10 cellular contexts compared by ENCODE assay signal in genomic region chr19:10516671-10517286, GRCh38. TPM values are rescaled to one million over a fixed set of nuclear protein-coding genes. Genes with fewer than 3 reads are reported as not detected.
DNase-seq lines count a peak whose midpoint lies in the region; ATAC-seq and TF ChIP-seq lines count a peak whose summit lies in the region.
"Had no signal": no experiment of that assay in that cellular context is flagged by ENCODE, and none has a peak within 500 bp of the region (broad histone marks: within the 10 kb centered on the region; RNA-seq: fewer than 3 reads in every experiment).

No MANE protein-coding gene starts in this region.

- H3K4me3 ChIP-seq in iPS-18a (ENCODE audit: low read length) (peak overlapping the region; percentile 44), tibial artery (peak overlapping the region; percentile 35 to 42)

- DNase-seq in activated T-cell treated with anti-CD3 and anti-CD28 coated beads, Interleukin-2, amount 50 U/mL, for 72 hours: no peak
- no peak for DNase-seq in activated T-cell treated with anti-CD3 and anti-CD28 coated beads, Interleukin-2, amount 50 U/mL, for 48 hours
- DNase-seq in activated CD4-positive, alpha-beta memory T cell treated with anti-CD3 and anti-CD28 coated beads, Interleukin-2, amount 10 ng/mL, durations not matched to agents 7 days and 5 days: no peak
- DNase-seq in tibial artery: no peak
- no peak for DNase-seq in NCI-H446 (lab: John Stamatoyannopoulos, UW)
- no peak for DNase-seq in DMS 273 (lab: John Stamatoyannopoulos, UW; ENCODE audit: unreplicated experiment)
- no peak for DNase-seq in T1000 (lab: John Stamatoyannopoulos, UW)
- DNase-seq: NCI-H1930 had no signal

- H3K36me3 ChIP-seq in iPS-18a (ENCODE audit: control insufficient read depth, low read depth, low read length): no peaks in the 10 kb centered on the region
- no peaks in the 10 kb centered on the region for H3K36me3 ChIP-seq in tibial artery

- ATAC-seq in activated T-cell treated with anti-CD3 and anti-CD28 coated beads, Interleukin-2, amount 50 U/mL, for 72 hours (replicated peaks in 1 of 2): no peak

- H3K9me3 Mint-ChIP-seq in activated T-cell treated with anti-CD3 and anti-CD28 coated beads, Interleukin-2, amount 50 U/mL, for 72 hours: no peaks in the 10 kb centered on the region
- no peaks in the 10 kb centered on the region for H3K9me3 Mint-ChIP-seq in activated CD4-positive, alpha-beta memory T cell treated with anti-CD3 and anti-CD28 coated beads, Interleukin-2, amount 10 ng/mL, durations not matched to agents 7 days and 5 days

- H3K27ac ChIP-seq in iPS-18a (ENCODE audit: low read length) (no peak overlapping the region), tibial artery (no peak overlapping the region)

- H3K27me3 Mint-ChIP-seq in activated T-cell treated with anti-CD3 and anti-CD28 coated beads, Interleukin-2, amount 50 U/mL, for 72 hours (ENCODE audit: low read depth): peaks cover 60% of the 10 kb centered on the region
- peaks cover 68% of the 10 kb centered on the region for H3K27me3 Mint-ChIP-seq in activated CD4-positive, alpha-beta memory T cell treated with anti-CD3 and anti-CD28 coated beads, Interleukin-2, amount 10 ng/mL, durations not matched to agents 7 days and 5 days

- TF ChIP-seq CTCF in tibial artery (IDR thresholded peaks at IDR 0.05): no peak

- H3K27ac Mint-ChIP-seq in activated T-cell treated with anti-CD3 and anti-CD28 coated beads, Interleukin-2, amount 50 U/mL, for 72 hours: no peak overlapping the region
- no peak overlapping the region for H3K27ac Mint-ChIP-seq in activated CD4-positive, alpha-beta memory T cell treated with anti-CD3 and anti-CD28 coated beads, Interleukin-2, amount 10 ng/mL, durations not matched to agents 7 days and 5 days

- H3K4me3 Mint-ChIP-seq in activated T-cell treated with anti-CD3 and anti-CD28 coated beads, Interleukin-2, amount 50 U/mL, for 72 hours: peak overlapping the region; percentile 61 to 68
- H3K4me3 Mint-ChIP-seq in activated CD4-positive, alpha-beta memory T cell treated with anti-CD3 and anti-CD28 coated beads, Interleukin-2, amount 10 ng/mL, durations not matched to agents 7 days and 5 days: peak overlapping the region; percentile 54

- intact Hi-C loops in tibial artery (cut with DNase I; ENCODE audit: low total_unique reads): no loop called here

- POLR2A ChIA-PET in activated CD4-positive, alpha-beta memory T cell treated with anti-CD3 and anti-CD28 coated beads, Interleukin-2, amount 10 ng/mL, durations not matched to agents 7 days and 5 days (lab: Charles Lee): interaction anchor here (0.6 to 1.4 kb wide), 3 partner anchors 37 to 95 kb away, joined by 3 to 6 read pairs (median 4); no protein-coding TSS in a partner anchor

- H3K36me3 Mint-ChIP-seq in activated T-cell treated with anti-CD3 and anti-CD28 coated beads, Interleukin-2, amount 50 U/mL, for 72 hours (ENCODE audit: insufficient read depth in 2 of 2): no peaks in the 10 kb centered on the region
- H3K36me3 Mint-ChIP-seq in activated CD4-positive, alpha-beta memory T cell treated with anti-CD3 and anti-CD28 coated beads, Interleukin-2, amount 10 ng/mL, durations not matched to agents 7 days and 5 days (ENCODE audit: low read depth): no peaks in the 10 kb centered on the region

- H3K4me1 Mint-ChIP-seq in activated T-cell treated with anti-CD3 and anti-CD28 coated beads, Interleukin-2, amount 50 U/mL, for 72 hours (ENCODE audit: low read depth): peaks cover 31% of the 10 kb centered on the region
- H3K4me1 Mint-ChIP-seq in activated CD4-positive, alpha-beta memory T cell treated with anti-CD3 and anti-CD28 coated beads, Interleukin-2, amount 10 ng/mL, durations not matched to agents 7 days and 5 days: peaks cover 32% of the 10 kb centered on the region

- CTCF ChIA-PET in activated CD4-positive, alpha-beta memory T cell treated with anti-CD3 and anti-CD28 coated beads, Interleukin-2, amount 10 ng/mL, durations not matched to agents 7 days and 5 days (lab: Charles Lee): interaction anchor here (1.0 to 1.1 kb wide), 3 partner anchors 13 to 65 kb away, joined by 3 to 4 read pairs (median 4); partner anchors contain the start of gene KRI1

- no peak overlapping the region for H3K9ac ChIP-seq in iPS-18a (ENCODE audit: low read length)

- H3K9me3 ChIP-seq in iPS-18a (ENCODE audit: control insufficient read depth, low read depth, low read length) (no peaks in the 10 kb centered on the region), tibial artery (no peaks in the 10 kb centered on the region)

- H3K4me1 ChIP-seq in iPS-18a (ENCODE audit: control insufficient read depth, low read depth, low read length): peaks cover 14% of the 10 kb centered on the region
- H3K4me1 ChIP-seq in tibial artery: peaks cover 0 to 26% (median 15%) of the 10 kb centered on the region in 4 donors

- H3K27me3 ChIP-seq in iPS-18a (ENCODE audit: control insufficient read depth, insufficient read depth, low read length) (peaks cover 76% of the 10 kb centered on the region), tibial artery (peaks cover 0 to 47% of the 10 kb centered on the region in 2 donors)

RNA-seq across cellular contexts. Expression of gene S1PR5, which starts 0.5 kb away (rescaled TPM):
- 1 to 10 TPM in 1 of 2 donors, under 1 TPM in 1; 0.19 to 1.8 TPM for total RNA-seq in activated T-cell treated with anti-CD3 and anti-CD28 coated beads, Interleukin-2, amount 50 U/mL, for 72 hours
- under 1 TPM; 0.63 to 0.68 TPM for total RNA-seq in activated CD4-positive, alpha-beta memory T cell treated with anti-CD3 and anti-CD28 coated beads, Interleukin-2, amount 10 ng/mL, durations not matched to agents 7 days and 5 days
- total RNA-seq: dermis microvascular lymphatic vessel endothelial cell had no signal

RNA-seq across cellular contexts. Expression of gene KEAP1, which starts 13.6 kb away (rescaled TPM):
- 10 to 100 TPM; 65.2 to 70.7 TPM for total RNA-seq in activated T-cell treated with anti-CD3 and anti-CD28 coated beads, Interleukin-2, amount 50 U/mL, for 72 hours
- 100 to 1,000 TPM in 1 of 2 experiments, 10 to 100 TPM in 1; 97.1 to 103 TPM for total RNA-seq in activated CD4-positive, alpha-beta memory T cell treated with anti-CD3 and anti-CD28 coated beads, Interleukin-2, amount 10 ng/mL, durations not matched to agents 7 days and 5 days

RNA-seq across cellular contexts. Expression of gene ATG4D, which starts 26.9 kb away (rescaled TPM):
- 10 to 100 TPM; 35.4 to 37.0 TPM for total RNA-seq in activated T-cell treated with anti-CD3 and anti-CD28 coated beads, Interleukin-2, amount 50 U/mL, for 72 hours
- 10 to 100 TPM; 38.1 to 39.2 TPM for total RNA-seq in activated CD4-positive, alpha-beta memory T cell treated with anti-CD3 and anti-CD28 coated beads, Interleukin-2, amount 10 ng/mL, durations not matched to agents 7 days and 5 days

RNA-seq across cellular contexts. Expression of gene KRI1, which starts 49.0 kb away (rescaled TPM):
- 10 to 100 TPM; 48.4 to 61.7 TPM for total RNA-seq in activated T-cell treated with anti-CD3 and anti-CD28 coated beads, Interleukin-2, amount 50 U/mL, for 72 hours
- total RNA-seq in activated CD4-positive, alpha-beta memory T cell treated with anti-CD3 and anti-CD28 coated beads, Interleukin-2, amount 10 ng/mL, durations not matched to agents 7 days and 5 days: 10 to 100 TPM; 45.5 TPM

RNA-seq across cellular contexts. Expression of gene CDKN2D, which starts 52.0 kb away (rescaled TPM):
- 10 to 100 TPM; 69.6 to 72.8 TPM for total RNA-seq in activated T-cell treated with anti-CD3 and anti-CD28 coated beads, Interleukin-2, amount 50 U/mL, for 72 hours
- 10 to 100 TPM; 85.4 to 89.4 TPM for total RNA-seq in activated CD4-positive, alpha-beta memory T cell treated with anti-CD3 and anti-CD28 coated beads, Interleukin-2, amount 10 ng/mL, durations not matched to agents 7 days and 5 days
